27 cellular contexts compared by ENCODE assay signal in the genomic region with DNA sequence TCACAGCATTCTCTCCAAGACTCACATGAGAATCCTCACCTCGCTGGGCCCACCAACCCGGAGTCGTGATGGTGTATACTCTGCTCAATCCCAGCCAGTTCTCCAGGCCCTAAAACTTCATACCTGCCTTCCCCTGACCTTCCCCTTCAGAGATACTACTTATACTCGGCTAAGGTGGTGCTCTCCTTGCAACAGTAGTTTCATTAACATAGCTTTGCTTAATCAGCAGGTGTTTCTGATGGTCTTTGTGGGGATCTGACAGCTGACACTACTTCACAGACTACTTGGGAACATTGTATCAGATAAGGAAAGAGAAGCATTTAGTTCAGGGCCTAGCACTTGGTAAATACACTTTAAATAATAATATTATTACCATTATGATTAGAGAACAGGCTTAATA.
"Had no signal": no experiment of that assay in that cellular context is flagged by ENCODE, and none has a peak within 500 bp of the region (broad histone marks: within the 10 kb centered on the region; RNA-seq: fewer than 3 reads in every experiment).

No MANE protein-coding gene starts in this region.

- H3K27ac ChIP-seq: left lung, lower lobe of right lung, parathyroid adenoma, skin epidermis, suprapubic skin, thoracic aorta, tibial artery, upper lobe of right lung had no signal

- DNase-seq: head of caudate nucleus; hypothalamus; kidney; left colon; left lung; lower lobe of right lung; mammary epithelial cell; mesenchymal stem cell; naive thymus-derived CD8-positive, alpha-beta T cell; nucleus accumbens; right cardiac atrium; stimulated activated CD4-positive, alpha-beta T cell treated with anti-CD3 and anti-CD28 coated beads, Interleukin-12 subunit alpha, Interleukin-12 subunit beta, amount 100 ng/mL, for 4 hours; stimulated activated CD4-positive, alpha-beta T cell treated with anti-CD3 and anti-CD28 coated beads, Interleukin-15, amount 100 ng/mL, for 24 hours; stimulated activated CD4-positive, alpha-beta T cell treated with anti-CD3 and anti-CD28 coated beads, Interleukin-2, amount 100 ng/mL, for 24 hours; stimulated activated CD4-positive, alpha-beta T cell treated with anti-CD3 and anti-CD28 coated beads, Interleukin-4, amount 100 ng/mL, for 1 hour; stimulated activated naive CD4-positive, alpha-beta T cell; tibial artery; trophoblast cell; upper lobe of right lung had no signal

- H3K36me3 ChIP-seq: left lung, lower lobe of right lung, suprapubic skin, thoracic aorta, tibial artery, upper lobe of right lung had no signal

- H2AFZ ChIP-seq: parathyroid adenoma had no signal

- H3K36me3 Mint-ChIP-seq: naive thymus-derived CD8-positive, alpha-beta T cell had no signal

- H3K4me1 Mint-ChIP-seq: naive thymus-derived CD8-positive, alpha-beta T cell; nephron had no signal

- H3K4me1 ChIP-seq: left lung, lower lobe of right lung, parathyroid adenoma, suprapubic skin, tibial artery, upper lobe of right lung had no signal

- H3K27me3 Mint-ChIP-seq: stimulated activated naive CD8-positive, alpha-beta T cell treated with anti-CD3 and anti-CD28 coated beads, Interleukin-15, Interleukin-2, amounts not matched to agents 100 ng/mL and 50 ng/mL, for 24 hours had no signal

- H3K27me3 ChIP-seq: left lung, suprapubic skin, tibial artery, upper lobe of right lung had no signal

- H3K9me3 Mint-ChIP-seq: naive thymus-derived CD8-positive, alpha-beta T cell; nephron; neural crest cell; stimulated activated naive CD8-positive, alpha-beta T cell treated with anti-CD3 and anti-CD28 coated beads, Interleukin-15, Interleukin-2, amounts not matched to agents 100 ng/mL and 50 ng/mL, for 24 hours had no signal

- H3K79me2 ChIP-seq: parathyroid adenoma had no signal

- H3K27ac Mint-ChIP-seq: naive thymus-derived CD8-positive, alpha-beta T cell; nephron; stimulated activated naive CD8-positive, alpha-beta T cell treated with anti-CD3 and anti-CD28 coated beads, Interleukin-15, Interleukin-2, amounts not matched to agents 100 ng/mL and 50 ng/mL, for 24 hours had no signal

- H3K9me3 ChIP-seq: left lung, lower lobe of right lung, suprapubic skin, thoracic aorta, tibial artery, upper lobe of right lung had no signal

- H3K4me3 Mint-ChIP-seq: naive thymus-derived CD8-positive, alpha-beta T cell; nephron; neural crest cell; stimulated activated naive CD8-positive, alpha-beta T cell treated with anti-CD3 and anti-CD28 coated beads, Interleukin-15, Interleukin-2, amounts not matched to agents 100 ng/mL and 50 ng/mL, for 24 hours had no signal

- H3K4me3 ChIP-seq: left lung, lower lobe of right lung, skin epidermis, suprapubic skin, thoracic aorta, tibial artery, upper lobe of right lung had no signal

- ATAC-seq: left colon; left lung; lower lobe of right lung; naive thymus-derived CD8-positive, alpha-beta T cell; right cardiac atrium; sciatic nerve; upper lobe of right lung had no signal
